Comparison of ENCODE assay signal across 13 cellular contexts in genomic region chr9:114287763-114288232, GRCh38. TPM values are rescaled to one million over a fixed set of nuclear protein-coding genes. Genes with fewer than 3 reads are reported as not detected.
DNase-seq lines count a peak whose midpoint lies in the region; ATAC-seq and TF ChIP-seq lines count a peak whose summit lies in the region.
"Had no signal": no experiment of that assay in that cellular context is flagged by ENCODE, and none has a peak within 500 bp of the region (broad histone marks: within the 10 kb centered on the region; RNA-seq: fewer than 3 reads in every experiment).

No MANE protein-coding gene starts in this region.

- no peaks in the 10 kb centered on the region for H3K27me3 ChIP-seq in Caco-2 (replicated peaks; ENCODE audit: control insufficient read depth, insufficient read depth, low read length)
- H3K27me3 ChIP-seq in IMR-90 (ENCODE audit: control insufficient read depth, insufficient read depth, low read length): no peaks in the 10 kb centered on the region
- H3K27me3 ChIP-seq in ovary: no peaks in the 10 kb centered on the region

- H3K18ac ChIP-seq in IMR-90 (ENCODE audit: low read depth, low read length): no peak overlapping the region

- ATAC-seq in IMR-90 (ENCODE audit: low read depth): no peak
- no peak for ATAC-seq in HG02885 (IDR thresholded peaks at IDR 0.05; ENCODE audit: poor library complexity, unreplicated experiment)
- no peak for ATAC-seq in HG03108 (IDR thresholded peaks at IDR 0.05; ENCODE audit: unreplicated experiment)
- ATAC-seq: GM12878; stimulated activated naive B cell treated with anti-CD40 and anti-IgM and Interleukin-4, amounts not matched to agents 10 μg/mL and 1 μg/mL and 100 μg/mL, for 72 hours had no signal

- CTCF ChIA-PET in Caco-2 (lab: Charles Lee) (interaction anchor here (1.2 to 6.5 kb wide), 3 partner anchors 49 to 205 kb away, joined by 4 to 84 read pairs (median 16); no protein-coding TSS in a partner anchor), IMR-90 (lab: Yijun Ruan, JAX) (interaction anchor here (0.6 to 2.0 kb wide), 6 partner anchors 20 to 205 kb away, joined by 3 to 10 read pairs (median 4); partner anchors contain the start of gene COL27A1)

- peak overlapping the region; percentile 93 for H3K4ac ChIP-seq in IMR-90 (ENCODE audit: low read depth, low read length)

- H3K36me3 ChIP-seq in Caco-2 (ENCODE audit: control insufficient read depth, insufficient read depth, low read length) (peaks cover 3% of the 10 kb centered on the region), IMR-90 (ENCODE audit: control insufficient read depth, insufficient read depth, low read length) (peaks cover 11% of the 10 kb centered on the region), ovary (no peaks in the 10 kb centered on the region)

- peak overlapping the region; percentile 76 for H2AK5ac ChIP-seq in IMR-90 (ENCODE audit: low read depth, low read length)

- H2AK9ac ChIP-seq in IMR-90 (replicated peaks; ENCODE audit: low read depth, low read length, poor library complexity): peak overlapping the region; percentile 31

- peak overlapping the region; percentile 93 for H2BK120ac ChIP-seq in IMR-90 (ENCODE audit: low read depth, low read length)

- BruUV-seq in Caco-2 (replicated peaks; lab: Mats Ljungman, UMichigan) (no TSS peak), IMR-90 (replicated peaks; lab: Mats Ljungman, UMichigan) (no TSS peak)

- TF ChIP-seq CTCF in Caco-2 (IDR thresholded peaks at IDR 0.05; ENCODE audit: insufficient read depth in 1 of 2, low read depth in 1 of 2, low read length in 1 of 2, severe bottlenecking in 1 of 2, unreplicated experiment in 1 of 2) (no peak), IMR-90 (conservative IDR thresholded peaks at IDR 0.05; ENCODE audit: low read depth, low read length) (no peak), ovary (IDR thresholded peaks at IDR 0.05) (no peak)

- H4K5ac ChIP-seq in IMR-90 (ENCODE audit: low read depth, low read length): 0 out of 2 replicates have a peak overlapping the region, but pooled peaks have one; percentile 2

- H3K4me1 Mint-ChIP-seq in Caco-2 (ENCODE audit: low read depth, unreplicated experiment): peaks cover 7% of the 10 kb centered on the region

- peak overlapping the region in 1 of 2 experiments; percentile 84; a peak in 1 of 4 replicates for H4K8ac ChIP-seq in IMR-90 (ENCODE audit: low read depth in 2 of 2, low read length in 2 of 2)

- H3K23ac ChIP-seq in IMR-90 (ENCODE audit: low read depth, low read length): peak overlapping the region; percentile 62; the same call in 1 of the 2 replicates

- H3K4me2 ChIP-seq in IMR-90 (ENCODE audit: low read depth, low read length): no peak overlapping the region

- H3K9me3 ChIP-seq in Caco-2 (no peaks in the 10 kb centered on the region), IMR-90 (ENCODE audit: control insufficient read depth, insufficient read depth, low read length) (no peaks in the 10 kb centered on the region), ovary (no peaks in the 10 kb centered on the region)

- peaks cover 18% of the 10 kb centered on the region for H3K36me3 Mint-ChIP-seq in Caco-2 (ENCODE audit: insufficient read depth, unreplicated experiment)
- H3K36me3 Mint-ChIP-seq: stimulated activated naive B cell treated with anti-CD40 and anti-IgM and Interleukin-4, amounts not matched to agents 10 μg/mL and 1 μg/mL and 100 μg/mL, for 72 hours had no signal

- in situ Hi-C loops in IMR-90 (cut with MboI; ENCODE audit: low sequenced_read_pairs): loop anchor here (5.0 kb wide), 1 partner anchor 125 kb away; no protein-coding TSS in a partner anchor

- H3K79me1 ChIP-seq in IMR-90 (ENCODE audit: low read depth in 1 of 2, low read length in 2 of 2): peaks cover 0 to 18% of the 10 kb centered on the region in 2 experiments; a peak in 2 of 4 replicates

- H3K56ac ChIP-seq in IMR-90 (ENCODE audit: extremely low read depth, insufficient read depth, low read length): no peak overlapping the region

- no peaks in the 10 kb centered on the region for H3K27me3 Mint-ChIP-seq in Caco-2 (ENCODE audit: insufficient read depth, unreplicated experiment)

- TF ChIP-seq POLR2A in IMR-90 (IDR thresholded peaks at IDR 0.05; ENCODE audit: low read depth, low read length): no peak
- no peak for TF ChIP-seq POLR2A in ovary (IDR thresholded peaks at IDR 0.05)

- H3K9me3 Mint-ChIP-seq in Caco-2 (ENCODE audit: unreplicated experiment): peaks cover under 1% of the 10 kb centered on the region
- H3K9me3 Mint-ChIP-seq: stimulated activated naive B cell treated with anti-CD40 and anti-IgM and Interleukin-4, amounts not matched to agents 10 μg/mL and 1 μg/mL and 100 μg/mL, for 72 hours had no signal

- H2AFZ ChIP-seq in IMR-90 (replicated peaks; ENCODE audit: low read length, poor library complexity): peak overlapping the region; percentile 79

- peak overlapping the region; percentile 18; the same call in 1 of the 3 replicates for H2BK15ac ChIP-seq in IMR-90 (ENCODE audit: low read depth, low read length)

- intact Hi-C loops in Caco-2 (cut with micrococcal nuclease; ENCODE audit: unreplicated experiment) (no loop called here), IMR-90 (cut with micrococcal nuclease) (no loop called here), ovary (cut with DNase I) (loop anchor here in 3 of 4 donors (1.0 to 5.0 kb wide), 5 partner anchors 130 to 205 kb away; partner anchors contain the start of gene COL27A1 (in 1 of the 3))

- peaks cover 14% of the 10 kb centered on the region for H3K4me1 ChIP-seq in Caco-2
- peaks cover 20% of the 10 kb centered on the region for H3K4me1 ChIP-seq in IMR-90 (ENCODE audit: control insufficient read depth, insufficient read depth, low read length)
- H3K4me1 ChIP-seq in ovary (ENCODE audit: insufficient read depth): peaks cover 8% of the 10 kb centered on the region

- no peak for TF ChIP-seq EP300 in ovary (IDR thresholded peaks at IDR 0.05)

- TF ChIP-seq RAD21 in IMR-90 (IDR thresholded peaks at IDR 0.05; ENCODE audit: low read length): no peak

- no peak overlapping the region for H3K9ac ChIP-seq in IMR-90 (ENCODE audit: low read depth, low read length)

- no peak for DNase-seq in Caco-2
- DNase-seq in IMR-90: no peak
- DNase-seq in epithelial cell of prostate (ENCODE audit: low read depth, low spot score): no peak
- DNase-seq in ovary: peak in 4 of 5 donors; percentile 9 to 34 (median 20)
- no peak for DNase-seq in NCI-H2171 (lab: John Stamatoyannopoulos, UW)
- DNase-seq: activated CD4-positive, CD25-positive, alpha-beta regulatory T cell; activated T-cell treated with anti-CD3 and anti-CD28 coated beads, Interleukin-2, amount 50 U/mL, for 48 hours; stimulated activated naive B cell treated with anti-CD40 and anti-IgM and Interleukin-4, amounts not matched to agents 10 μg/mL and 1 μg/mL and 100 μg/mL, for 72 hours had no signal

- peak overlapping the region; percentile 88 for H3K14ac ChIP-seq in IMR-90 (replicated peaks; ENCODE audit: low read depth, low read length)

- no peak overlapping the region for H3K4me3 Mint-ChIP-seq in Caco-2 (ENCODE audit: unreplicated experiment)
- H3K4me3 Mint-ChIP-seq: stimulated activated naive B cell treated with anti-CD40 and anti-IgM and Interleukin-4, amounts not matched to agents 10 μg/mL and 1 μg/mL and 100 μg/mL, for 72 hours had no signal

- dilution Hi-C loops in IMR-90 (cut with HindIII; ENCODE audit: low sequenced_read_pairs, unreplicated experiment): no loop called here

- H4K91ac ChIP-seq in IMR-90 (ENCODE audit: insufficient read depth, low read depth, low read length): peak overlapping the region; percentile 86

- H2BK5ac ChIP-seq in IMR-90 (ENCODE audit: low read depth, low read length, poor library complexity, severe bottlenecking): peak overlapping the region; percentile 55

- H2BK20ac ChIP-seq in IMR-90 (ENCODE audit: low read depth, low read length): peak overlapping the region; percentile 92

- H3K4me3 ChIP-seq in Caco-2 (ENCODE audit: low read depth, low read length) (no peak overlapping the region), IMR-90 (ENCODE audit: insufficient read depth, low read depth, low read length) (no peak overlapping the region), ovary (no peak overlapping the region)
- H3K4me3 ChIP-seq: GM12878 had no signal

- H3K9me1 ChIP-seq in IMR-90 (ENCODE audit: insufficient read depth, low read length): peaks cover 23% of the 10 kb centered on the region

- no peak overlapping the region for H3K27ac ChIP-seq in IMR-90 (ENCODE audit: insufficient read depth, low read length)
- peak overlapping the region; percentile 70 for H3K27ac ChIP-seq in epithelial cell of prostate
- no peak overlapping the region for H3K27ac ChIP-seq in ovary

- POLR2A ChIA-PET in Caco-2 (lab: Charles Lee) (no interaction called here), IMR-90 (lab: Charles Lee; ENCODE audit: unreplicated experiment) (no interaction called here)

- peak overlapping the region; percentile 49 for H3K27ac Mint-ChIP-seq in Caco-2 (ENCODE audit: unreplicated experiment)
- H3K27ac Mint-ChIP-seq: stimulated activated naive B cell treated with anti-CD40 and anti-IgM and Interleukin-4, amounts not matched to agents 10 μg/mL and 1 μg/mL and 100 μg/mL, for 72 hours had no signal

- WGBS in IMR-90 (ENCODE audit: extremely low coverage in 2 of 2, insufficient read length in 1 of 2), 2 experiments: 87% methylated on average over 12 of the region's 15 CpGs; no CpG with 5 or more reads in 1 of the 2 experiments
- 75 to 86% (median 81%) methylated on average over 15 of the region's 15 CpGs for WGBS in ovary, 3 donors

- no peaks in the 10 kb centered on the region for H4K20me1 ChIP-seq in IMR-90 (ENCODE audit: insufficient read depth, low read length)

TF ChIP-seq in IMR-90, 13 proteins besides CTCF, POLR2A, EP300 and RAD21 (continues in another document):
- TF ChIP-seq FOS (IDR thresholded peaks at IDR 0.05; ENCODE audit: low read depth, low read length) (no peak), CHD1 (IDR thresholded peaks at IDR 0.05; ENCODE audit: low read depth, low read length) (no peak), BHLHE40 (IDR thresholded peaks at IDR 0.05; ENCODE audit: low read depth, low read length) (no peak)

RNA-seq across cellular contexts. Expression of gene ORM1, which starts 35.1 kb away (rescaled TPM):
- total RNA-seq in Caco-2 (2022) (18.3 and 27.5 TPM in 2 replicates), IMR-90 (2012; rRNA removed) (0.18 TPM in 1 of 2 replicates, not detected in the other), ovary (10 to 100 TPM in 1 of 7 donors, 1 to 10 TPM in 1, under 1 TPM in 2, not detected in 3; 0.30 to 11.9 (median 1.8) TPM)
- polyA plus RNA-seq in IMR-90 (2012; rRNA removed) (0.30 TPM in 1 of 2 replicates, not detected in the other), ovary (1 to 10 TPM in 1 of 2 donors, not detected in 1; 2.1 TPM)
- polyA plus RNA-seq in IMR-90 (2012; cell fraction: cytosol; rRNA removed): 0.11 and 0.26 TPM in 2 replicates
- 0.11 TPM in 1 of 2 replicates, not detected in the other for polyA plus RNA-seq in IMR-90 (2012; cell fraction: nucleus; rRNA removed; ENCODE audit: low replicate concordance)
- total RNA-seq: mononuclear cell, renal cortical epithelial cell had no signal
- polyA plus RNA-seq: GM12878 had no signal

RNA-seq across cellular contexts. Expression of gene ORM2, which starts 41.9 kb away (rescaled TPM):
- total RNA-seq in Caco-2 (2022): 45.5 and 46.0 TPM in 2 replicates
- not detected in 2 replicates for total RNA-seq in IMR-90 (2012; rRNA removed)
- polyA plus RNA-seq in IMR-90 (2012; rRNA removed): not detected in 2 replicates
- polyA plus RNA-seq in IMR-90 (2012; cell fraction: cytosol; rRNA removed): not detected in 2 replicates
- not detected in 2 replicates for polyA plus RNA-seq in IMR-90 (2012; cell fraction: nucleus; rRNA removed; ENCODE audit: low replicate concordance)
- total RNA-seq in ovary: 1 to 10 TPM in 1 of 7 donors, under 1 TPM in 1, not detected in 5; 0.82 to 2.6 TPM
- under 1 TPM in 1 of 2 donors, not detected in 1; 0.52 TPM for polyA plus RNA-seq in ovary
- total RNA-seq: mononuclear cell, renal cortical epithelial cell had no signal
- polyA plus RNA-seq: GM12878 had no signal

Comparison
In these comparisons a context has a peak if more than half of its experiments do, and no peak if none do; other contexts are left out.
1. DNase-seq: peak in ovary (4 of 5); none in Caco-2 (0 of 2), IMR-90 (single experiment), epithelial cell of prostate (single experiment) and NCI-H2171 (single experiment).
2. RNA of gene ORM2, which starts 41.9 kb away (total RNA-seq): 45.5 to 46.0 TPM in Caco-2; not detected in IMR-90 and 0.82 to 2.6 TPM in ovary; every median in the first group is over 10 times any median in the second.
3. intact Hi-C loops: an anchor here in ovary (1.0 to 5.0 kb wide); none called in Caco-2 and IMR-90.